ENCODE assay signal across 8 cellular contexts in genomic region chr13:95536629-95537241, GRCh38. TPM values are rescaled to one million over a fixed set of nuclear protein-coding genes. Genes with fewer than 3 reads are reported as not detected.
A peak's percentile ranks its signal among the peaks of the same experiment; 100 is the strongest.
DNase-seq lines count a peak whose midpoint lies in the region; ATAC-seq and TF ChIP-seq lines count a peak whose summit lies in the region.

No MANE protein-coding gene starts in this region.

- peak; percentile 37 for DNase-seq in iris pigment epithelial cell (ENCODE audit: low read depth)
- DNase-seq in occipital lobe (lab: John Stamatoyannopoulos, UW): no peak
- DNase-seq in left ventricle myocardium superior: no peak

- TF ChIP-seq CTCF in C4-2B (conservative IDR thresholded peaks at IDR 0.05) (peak; percentile 71), SU-DHL-6 (IDR thresholded peaks at IDR 0.05; ENCODE audit: insufficient read depth, low read length, poor library complexity, severe bottlenecking) (peak; percentile 28)

- no peak overlapping the region for H3K9ac ChIP-seq in SU-DHL-6 (ENCODE audit: low read length)

- H3K9me3 ChIP-seq in SU-DHL-6 (ENCODE audit: insufficient read depth, low read length): no peaks in the 10 kb centered on the region

- H3K9me2 ChIP-seq in SU-DHL-6 (replicated peaks; ENCODE audit: insufficient read depth, low read length): no peaks in the 10 kb centered on the region

- H3K36me3 ChIP-seq in SU-DHL-6 (ENCODE audit: low read length): no peaks in the 10 kb centered on the region

- H3K27ac ChIP-seq in C4-2B (no peak overlapping the region), SU-DHL-6 (ENCODE audit: low read depth, low read length) (no peak overlapping the region)

- H3K4me2 ChIP-seq in SU-DHL-6 (ENCODE audit: low read depth, low read length, poor library complexity, severe bottlenecking): no peak overlapping the region

- ATAC-seq in HG03354 (IDR thresholded peaks at IDR 0.05; ENCODE audit: poor library complexity, severe bottlenecking, unreplicated experiment) (peak; percentile 37), HG03469 (IDR thresholded peaks at IDR 0.05; ENCODE audit: unreplicated experiment) (no peak), GM21619 (IDR thresholded peaks at IDR 0.05; ENCODE audit: unreplicated experiment) (no peak), left ventricle myocardium superior (no peak)

- H2AFZ ChIP-seq in SU-DHL-6 (ENCODE audit: low read depth, low read length, severe bottlenecking): no peak overlapping the region

- no peak overlapping the region for H3K4me3 ChIP-seq in SU-DHL-6 (ENCODE audit: insufficient read depth, low read length, poor library complexity, severe bottlenecking)

- intact Hi-C loops in left ventricle myocardium superior (cut with micrococcal nuclease): loop anchor here (10.0 kb wide), 1 partner anchor 298 kb away; no protein-coding TSS in a partner anchor

- H4K20me1 ChIP-seq in SU-DHL-6 (ENCODE audit: low read depth, low read length): no peaks in the 10 kb centered on the region

- no peaks in the 10 kb centered on the region for H3K27me3 ChIP-seq in SU-DHL-6 (ENCODE audit: low read length)

- H3F3A ChIP-seq in SU-DHL-6 (ENCODE audit: insufficient read depth): no peaks in the 10 kb centered on the region

- H3K79me2 ChIP-seq in SU-DHL-6 (ENCODE audit: insufficient read depth, low read length): no peaks in the 10 kb centered on the region

RNA-seq across cellular contexts. Expression of gene CLDN10, which starts 15.8 kb away (rescaled TPM):
- total RNA-seq in occipital lobe (2.3 TPM), left ventricle myocardium superior (not detected)
